ENCODE assay signal across 13 cellular contexts in the genomic region with DNA sequence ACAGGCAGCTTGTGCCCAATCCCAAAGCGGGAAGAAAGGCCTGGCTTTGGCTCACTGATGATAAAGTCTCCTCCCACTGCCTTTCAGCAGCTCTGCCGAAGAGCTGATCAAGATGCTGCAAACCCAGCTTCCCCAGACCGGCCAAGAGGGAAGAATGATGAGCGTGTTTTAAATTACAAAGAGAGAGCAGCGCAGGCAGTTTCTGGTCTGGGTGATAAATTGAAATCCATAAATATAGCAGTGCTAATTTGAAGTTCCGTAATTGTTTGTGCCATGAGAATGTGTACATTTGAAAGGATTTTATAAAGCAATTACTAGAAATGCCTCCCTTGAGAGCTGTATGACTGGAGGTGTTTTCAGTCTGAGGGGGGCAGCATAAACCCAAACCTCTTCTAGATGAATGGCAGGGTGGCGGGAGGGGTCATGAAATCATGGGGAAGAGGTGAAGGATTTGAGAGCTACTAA.
A peak's percentile ranks its signal among the peaks of the same experiment; 100 is the strongest.
DNase-seq lines count a peak whose midpoint lies in the region; ATAC-seq, FAIRE-seq and TF ChIP-seq lines count a peak whose summit lies in the region.
"Had no signal": no experiment of that assay in that cellular context is flagged by ENCODE, and none has a peak within 500 bp of the region (broad histone marks: within the 10 kb centered on the region; RNA-seq: fewer than 3 reads in every experiment).

No MANE protein-coding gene starts in this region.

- no peak overlapping the region for H3K27ac ChIP-seq in astrocyte (ENCODE audit: low read depth, low read length)
- H3K27ac ChIP-seq: Peyer's patch had no signal

- H4K20me1 ChIP-seq in astrocyte (ENCODE audit: insufficient read depth, low read length) = no peaks in the 10 kb centered on the region

- no peak overlapping the region for H3K9ac ChIP-seq in astrocyte (ENCODE audit: low read length)

- no peak overlapping the region for H3K4me3 ChIP-seq in astrocyte (ENCODE audit: insufficient read depth, low read depth, low read length)
- H3K4me3 ChIP-seq: Peyer's patch had no signal

- H3K79me2 ChIP-seq in astrocyte (ENCODE audit: insufficient read depth, low read length) = no peaks in the 10 kb centered on the region

- H2AFZ ChIP-seq in astrocyte (ENCODE audit: low read depth, low read length) = no peak overlapping the region

- no peaks in the 10 kb centered on the region for H3K27me3 ChIP-seq in astrocyte (ENCODE audit: insufficient read depth, low read length)
- H3K27me3 ChIP-seq: Peyer's patch had no signal

- no peaks in the 10 kb centered on the region for H3K9me3 ChIP-seq in astrocyte (ENCODE audit: insufficient read depth, low read depth, low read length)
- H3K9me3 ChIP-seq: Peyer's patch had no signal

- no peak overlapping the region for H3K4me2 ChIP-seq in astrocyte (ENCODE audit: low read length)

- peaks cover 4% of the 10 kb centered on the region for H3K36me3 ChIP-seq in astrocyte (ENCODE audit: insufficient read depth, low read length)
- H3K36me3 ChIP-seq: Peyer's patch had no signal

- no peak for TF ChIP-seq CTCF in astrocyte (IDR thresholded peaks at IDR 0.05; ENCODE audit: insufficient read depth, low read depth, low read length)
- no peak for TF ChIP-seq CTCF in osteocyte (IDR thresholded peaks at IDR 0.05)

- no peak for ATAC-seq in HG02763 (IDR thresholded peaks at IDR 0.05; ENCODE audit: unreplicated experiment)

- no peaks in the 10 kb centered on the region for H3K4me1 ChIP-seq in astrocyte (ENCODE audit: insufficient read depth, low read length)
- H3K4me1 ChIP-seq: Peyer's patch had no signal

- H3K27ac Mint-ChIP-seq in astrocyte (ENCODE audit: unreplicated experiment) (peak overlapping the region; percentile 43), osteocyte (ENCODE audit: unreplicated experiment) (no peak overlapping the region)
- H3K27ac Mint-ChIP-seq: HFFc6, IgD-negative memory B cell had no signal

- H3K4me3 Mint-ChIP-seq in astrocyte (ENCODE audit: unreplicated experiment) = no peak overlapping the region
- no peak overlapping the region for H3K4me3 Mint-ChIP-seq in osteocyte (ENCODE audit: unreplicated experiment)
- H3K4me3 Mint-ChIP-seq: HFFc6, IgD-negative memory B cell had no signal

- H3K4me1 Mint-ChIP-seq in astrocyte (ENCODE audit: low read depth, unreplicated experiment) = peaks cover 6% of the 10 kb centered on the region
- H3K4me1 Mint-ChIP-seq in osteocyte (ENCODE audit: unreplicated experiment) = peaks cover 2% of the 10 kb centered on the region
- H3K4me1 Mint-ChIP-seq: IgD-negative memory B cell had no signal

- H3K27me3 Mint-ChIP-seq in astrocyte (ENCODE audit: low read depth, unreplicated experiment) (no peaks in the 10 kb centered on the region), osteocyte (ENCODE audit: unreplicated experiment) (no peaks in the 10 kb centered on the region)

- H3K36me3 Mint-ChIP-seq in astrocyte (ENCODE audit: low read depth, unreplicated experiment) (peaks cover 15% of the 10 kb centered on the region), osteocyte (ENCODE audit: unreplicated experiment) (peaks cover 50% of the 10 kb centered on the region)
- H3K36me3 Mint-ChIP-seq: IgD-negative memory B cell had no signal

- peak; percentile 18 for DNase-seq in COR-L47 (lab: John Stamatoyannopoulos, UW)
- peak; percentile 84 for DNase-seq in NCI-H1436 treated with DMSO at 0.1 percent for 48 hours (lab: John Stamatoyannopoulos, UW)
- DNase-seq in astrocyte (ENCODE audit: low read depth) = peak; percentile 10
- DNase-seq in iris pigment epithelial cell (ENCODE audit: low read depth) = peak; percentile 11
- DNase-seq in germinal center (ENCODE audit: low spot score) = no peak
- no peak for DNase-seq in osteocyte (ENCODE audit: extremely low spot score, unreplicated experiment)
- no peak for DNase-seq in NCI-H2029 treated with DMSO at 0.1 percent for 48 hours (lab: John Stamatoyannopoulos, UW)
- DNase-seq: activated CD8-positive, alpha-beta memory T cell treated with anti-CD3 and anti-CD28 coated beads for 24 hours; HFFc6; kidney; Peyer's patch had no signal

- no peak for FAIRE-seq in astrocyte (lab: Jason Lieb, UNC)
- FAIRE-seq: kidney had no signal

- H3K9me3 Mint-ChIP-seq in astrocyte (ENCODE audit: unreplicated experiment) (no peaks in the 10 kb centered on the region), osteocyte (ENCODE audit: unreplicated experiment) (no peaks in the 10 kb centered on the region)
- H3K9me3 Mint-ChIP-seq: HFFc6 had no signal

Comparison
In these comparisons a context has a peak if more than half of its experiments do, and no peak if none do; other contexts are left out.
1. DNase-seq: peak in COR-L47 (single experiment), NCI-H1436 treated with DMSO at 0.1 percent for 48 hours (single experiment), astrocyte (single experiment) and iris pigment epithelial cell (single experiment); none in germinal center (single experiment), osteocyte (single experiment) and NCI-H2029 treated with DMSO at 0.1 percent for 48 hours (single experiment).